18 cellular contexts compared by ENCODE assay signal in genomic region chr1:41646186-41646585, GRCh38.
DNase-seq lines count a peak whose midpoint lies in the region; ATAC-seq, FAIRE-seq and TF ChIP-seq lines count a peak whose summit lies in the region.
"Had no signal": no experiment of that assay in that cellular context is flagged by ENCODE, and none has a peak within 500 bp of the region (broad histone marks: within the 10 kb centered on the region; RNA-seq: fewer than 3 reads in every experiment).

No MANE protein-coding gene starts in this region.

- H3K27me3 Mint-ChIP-seq in activated T-cell treated with anti-CD3 and anti-CD28 coated beads, Interleukin-2, amount 50 U/mL, for 24 hours = no peaks in the 10 kb centered on the region
- no peaks in the 10 kb centered on the region for H3K27me3 Mint-ChIP-seq in activated T-cell treated with anti-CD3 and anti-CD28 coated beads, Interleukin-2, amount 50 U/mL, for 72 hours (ENCODE audit: low read depth)
- H3K27me3 Mint-ChIP-seq in osteocyte (ENCODE audit: unreplicated experiment) = no peaks in the 10 kb centered on the region

- H3K4me3 Mint-ChIP-seq in activated T-cell treated with anti-CD3 and anti-CD28 coated beads, Interleukin-2, amount 50 U/mL, for 24 hours = no peak overlapping the region
- no peak overlapping the region for H3K4me3 Mint-ChIP-seq in activated T-cell treated with anti-CD3 and anti-CD28 coated beads, Interleukin-2, amount 50 U/mL, for 72 hours
- H3K4me3 Mint-ChIP-seq in stimulated activated effector memory CD8-positive, alpha-beta T cell treated with anti-CD3 and anti-CD28 coated beads, Interleukin-12 subunit alpha, Interleukin-12 subunit beta, amount 100 ng/mL, for 72 hours = no peak overlapping the region
- H3K4me3 Mint-ChIP-seq in osteocyte (ENCODE audit: unreplicated experiment) = no peak overlapping the region

- DNase-seq in activated T-cell treated with anti-CD3 and anti-CD28 coated beads, Interleukin-2, amount 50 U/mL, for 24 hours = no peak
- no peak for DNase-seq in activated T-cell treated with anti-CD3 and anti-CD28 coated beads for 4 hours
- no peak for DNase-seq in GM12892 (ENCODE audit: insufficient read length)
- DNase-seq in activated T-cell treated with anti-CD3 and anti-CD28 coated beads, Interleukin-2, amount 50 U/mL, for 72 hours = no peak
- DNase-seq in stimulated activated effector memory CD8-positive, alpha-beta T cell treated with anti-CD3 and anti-CD28 coated beads, Interleukin-12 subunit alpha, Interleukin-12 subunit beta, amount 100 ng/mL, for 72 hours (ENCODE audit: low spot score in 2 of 2) = no peak
- no peak for DNase-seq in osteocyte (ENCODE audit: extremely low spot score, unreplicated experiment)
- DNase-seq: DMS79, H7, KBM-7, NCI-H1105 treated with DMSO at 0.1 percent for 48 hours, NCI-H1694, NCI-H2107, NCI-H510A, NCI-H774, PC-3, RPMI8226, SHP77 treated with DMSO at 0.1 percent for 48 hours had no signal

- H3K4me1 Mint-ChIP-seq in activated T-cell treated with anti-CD3 and anti-CD28 coated beads, Interleukin-2, amount 50 U/mL, for 24 hours (ENCODE audit: low read depth) = peaks cover 59% of the 10 kb centered on the region
- H3K4me1 Mint-ChIP-seq in activated T-cell treated with anti-CD3 and anti-CD28 coated beads, Interleukin-2, amount 50 U/mL, for 72 hours (ENCODE audit: low read depth) = peaks cover 44% of the 10 kb centered on the region
- peaks cover 45% of the 10 kb centered on the region for H3K4me1 Mint-ChIP-seq in stimulated activated effector memory CD8-positive, alpha-beta T cell treated with anti-CD3 and anti-CD28 coated beads, Interleukin-12 subunit alpha, Interleukin-12 subunit beta, amount 100 ng/mL, for 72 hours
- H3K4me1 Mint-ChIP-seq in osteocyte (ENCODE audit: unreplicated experiment) = peaks cover 12% of the 10 kb centered on the region

- H3K9me3 Mint-ChIP-seq in activated T-cell treated with anti-CD3 and anti-CD28 coated beads, Interleukin-2, amount 50 U/mL, for 24 hours = no peaks in the 10 kb centered on the region
- no peaks in the 10 kb centered on the region for H3K9me3 Mint-ChIP-seq in activated T-cell treated with anti-CD3 and anti-CD28 coated beads, Interleukin-2, amount 50 U/mL, for 72 hours
- H3K9me3 Mint-ChIP-seq in stimulated activated effector memory CD8-positive, alpha-beta T cell treated with anti-CD3 and anti-CD28 coated beads, Interleukin-12 subunit alpha, Interleukin-12 subunit beta, amount 100 ng/mL, for 72 hours = no peaks in the 10 kb centered on the region
- no peaks in the 10 kb centered on the region for H3K9me3 Mint-ChIP-seq in osteocyte (ENCODE audit: unreplicated experiment)

- FAIRE-seq in GM12892 (lab: Jason Lieb, UNC) = peak; percentile 21

- peaks cover 62% of the 10 kb centered on the region for H3K36me3 Mint-ChIP-seq in activated T-cell treated with anti-CD3 and anti-CD28 coated beads, Interleukin-2, amount 50 U/mL, for 24 hours (ENCODE audit: low read depth)
- peaks cover 0 to 12% of the 10 kb centered on the region in 2 donors for H3K36me3 Mint-ChIP-seq in activated T-cell treated with anti-CD3 and anti-CD28 coated beads, Interleukin-2, amount 50 U/mL, for 72 hours (ENCODE audit: insufficient read depth in 2 of 2)
- no peaks in the 10 kb centered on the region for H3K36me3 Mint-ChIP-seq in stimulated activated effector memory CD8-positive, alpha-beta T cell treated with anti-CD3 and anti-CD28 coated beads, Interleukin-12 subunit alpha, Interleukin-12 subunit beta, amount 100 ng/mL, for 72 hours
- H3K36me3 Mint-ChIP-seq in osteocyte (ENCODE audit: unreplicated experiment) = no peaks in the 10 kb centered on the region

- TF ChIP-seq POLR2A in GM12892 (IDR thresholded peaks at IDR 0.05; ENCODE audit: low read depth, low read length) = no peak

- TF ChIP-seq CTCF in osteocyte (IDR thresholded peaks at IDR 0.05) = no peak

- H3K27ac Mint-ChIP-seq in activated T-cell treated with anti-CD3 and anti-CD28 coated beads, Interleukin-2, amount 50 U/mL, for 24 hours = peak overlapping the region; percentile 42
- peak overlapping the region; percentile 38 for H3K27ac Mint-ChIP-seq in activated T-cell treated with anti-CD3 and anti-CD28 coated beads, Interleukin-2, amount 50 U/mL, for 72 hours
- peak overlapping the region; percentile 84 for H3K27ac Mint-ChIP-seq in stimulated activated effector memory CD8-positive, alpha-beta T cell treated with anti-CD3 and anti-CD28 coated beads, Interleukin-12 subunit alpha, Interleukin-12 subunit beta, amount 100 ng/mL, for 72 hours
- no peak overlapping the region for H3K27ac Mint-ChIP-seq in osteocyte (ENCODE audit: unreplicated experiment)

- no peak for ATAC-seq in activated T-cell treated with anti-CD3 and anti-CD28 coated beads, Interleukin-2, amount 50 U/mL, for 72 hours (replicated peaks in 1 of 2)
- no peak for ATAC-seq in stimulated activated effector memory CD8-positive, alpha-beta T cell treated with anti-CD3 and anti-CD28 coated beads, Interleukin-12 subunit alpha, Interleukin-12 subunit beta, amount 100 ng/mL, for 72 hours
- ATAC-seq in GM19463 (IDR thresholded peaks at IDR 0.05; ENCODE audit: unreplicated experiment) = no peak
- ATAC-seq: PC-3 had no signal
